Comparison of ENCODE assay signal across 1 cellular context in the genomic region with DNA sequence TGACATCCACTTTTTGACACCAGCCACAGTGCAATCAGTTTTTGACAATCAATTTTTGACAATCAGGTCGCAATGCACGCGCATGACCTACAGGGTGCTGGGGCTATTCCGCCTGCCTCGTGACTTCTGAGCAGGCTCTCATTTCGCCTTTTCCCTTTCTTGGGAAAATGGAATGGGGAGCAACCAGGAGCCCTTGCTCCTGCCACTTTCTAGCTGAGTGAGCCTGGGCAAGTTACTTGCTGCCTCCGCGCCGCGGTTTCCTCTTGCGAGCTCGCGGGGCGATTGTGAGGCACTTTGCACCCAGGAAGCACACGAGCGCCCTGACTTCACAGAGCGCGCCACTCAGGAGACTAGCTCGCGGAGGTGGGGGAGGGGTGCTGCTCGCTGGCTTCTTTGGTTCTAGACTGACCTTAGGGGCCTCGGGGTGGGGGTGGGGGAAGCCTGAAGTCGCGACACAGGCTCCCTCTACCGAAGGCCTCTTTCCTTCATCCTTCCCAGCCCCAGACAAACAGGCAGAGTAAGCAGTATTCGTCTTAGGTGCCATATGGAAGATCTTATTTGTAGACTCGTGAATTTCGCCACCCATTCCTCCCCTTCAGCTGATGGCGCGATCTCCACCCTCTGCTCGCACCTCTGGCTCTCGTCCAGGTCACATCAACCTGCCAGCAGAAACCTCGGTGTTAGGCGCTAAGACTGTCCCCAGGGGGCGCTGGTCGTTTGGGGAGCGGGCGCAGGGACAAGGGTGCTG.
TF ChIP-seq lines count a peak whose summit lies in the region.

No MANE protein-coding gene starts in this region.

TF ChIP-seq in A549, 52 proteins besides CTCF, POLR2A, EP300 and RAD21:
- no peak for TF ChIP-seq TP53 (CRISPR knock-in tag; IDR thresholded peaks at IDR 0.05)
- peak; percentile 2 for TF ChIP-seq MAFK (IDR thresholded peaks at IDR 0.05; ENCODE audit: partially characterized antibody)
- no peak for TF ChIP-seq HOXA7 (CRISPR knock-in tag; IDR thresholded peaks at IDR 0.05)
- no peak for TF ChIP-seq EHMT2 (IDR thresholded peaks at IDR 0.05; ENCODE audit: low read depth)
- TF ChIP-seq SMC3 (IDR thresholded peaks at IDR 0.05): peak; percentile 93
- no peak for TF ChIP-seq TFCP2L1 (CRISPR knock-in tag; IDR thresholded peaks at IDR 0.05)
